8 cellular contexts compared by ENCODE assay signal in the genomic region with DNA sequence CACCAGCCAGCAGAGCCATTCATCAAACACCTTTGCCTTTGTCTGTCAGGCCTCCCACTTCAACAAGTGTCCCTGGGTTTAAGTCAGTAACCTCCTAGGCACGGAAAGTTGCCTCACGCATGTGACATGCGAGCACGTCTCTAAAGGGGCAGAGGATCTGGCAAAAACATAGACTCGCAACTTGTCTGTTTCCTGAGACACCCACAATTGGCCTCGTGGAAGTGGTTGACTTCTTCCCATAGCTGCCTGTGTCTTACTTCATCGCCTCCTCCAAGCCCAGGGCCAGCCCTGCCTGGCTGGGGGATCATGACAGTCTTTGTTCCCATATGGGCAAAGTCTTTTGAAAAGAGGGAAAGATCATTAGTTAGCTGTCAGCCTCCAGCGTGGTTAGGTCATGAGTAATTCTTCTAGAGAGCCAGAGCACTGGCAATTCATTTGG. TPM values are rescaled to one million over a fixed set of nuclear protein-coding genes. Genes with fewer than 3 reads are reported as not detected.
DNase-seq lines count a peak whose midpoint lies in the region; ATAC-seq, FAIRE-seq and TF ChIP-seq lines count a peak whose summit lies in the region.

No MANE protein-coding gene starts in this region.

- H3K4me3 ChIP-seq in astrocyte of the cerebellum (ENCODE audit: low read depth, low read length) (no peak overlapping the region), kidney (ENCODE audit: low read length in 2 of 2) (peak overlapping the region in 1 of 2 donors; percentile 40), stomach (no peak overlapping the region)

- H3K4me1 Mint-ChIP-seq in HFFc6 (ENCODE audit: low read depth) = peaks cover 66% of the 10 kb centered on the region

- ATAC-seq in GM19328 (IDR thresholded peaks at IDR 0.05; ENCODE audit: unreplicated experiment) = no peak

- H3K27me3 Mint-ChIP-seq in HFFc6 (ENCODE audit: insufficient read depth) = peaks cover 8% of the 10 kb centered on the region

- H3K4me3 Mint-ChIP-seq in HFFc6 = peak overlapping the region; percentile 82

- H3K9me3 ChIP-seq in kidney (ENCODE audit: control insufficient read depth in 1 of 2, low read length in 2 of 2) (no peaks in the 10 kb centered on the region), stomach (no peaks in the 10 kb centered on the region)

- H3K27ac Mint-ChIP-seq in HFFc6 = peak overlapping the region; percentile 96

- no peak for TF ChIP-seq POLR2A in stomach (IDR thresholded peaks at IDR 0.05)

- DNase-seq in HFFc6 (peak; percentile 76), astrocyte of the cerebellum (ENCODE audit: low read depth) (peak; percentile 88), kidney (no peak), stomach (no peak), H4 (ENCODE audit: low spot score) (no peak), COR-L47 (lab: John Stamatoyannopoulos, UW) (no peak), GM13976 (ENCODE audit: low spot score) (no peak)

- intact Hi-C loops in kidney (cut with DNase I) (loop anchor here (10.0 kb wide), 1 partner anchor 477 kb away; no protein-coding TSS in a partner anchor), stomach (cut with DNase I; ENCODE audit: low total_unique reads) (no loop called here)

- in situ Hi-C loops in astrocyte of the cerebellum (cut with HindIII; ENCODE audit: low sequenced_read_pairs) = no loop called here
- in situ Hi-C loops in GM13976 (cut with MboI; ENCODE audit: low sequenced_read_pairs, unreplicated experiment) = loop anchor here (5.0 to 10.0 kb wide), 3 partner anchors 484 to 747 kb away; a partner anchor contains a TSS

- peak; percentile 34 for TF ChIP-seq EP300 in stomach (IDR thresholded peaks at IDR 0.05)

- WGBS in stomach, 5 donors = 58 to 76% (median 69%) methylated on average over 8 of the region's 8 CpGs

- H3K4me1 ChIP-seq in kidney (ENCODE audit: control insufficient read depth in 1 of 2, insufficient read depth in 1 of 2, low read depth in 1 of 2, low read length in 2 of 2) = peaks cover 18 to 26% of the 10 kb centered on the region in 2 donors
- peaks cover 40 to 77% (median 53%) of the 10 kb centered on the region in 4 donors for H3K4me1 ChIP-seq in stomach

- H3K9me3 Mint-ChIP-seq in HFFc6 = no peaks in the 10 kb centered on the region

- H3K27ac ChIP-seq in kidney (ENCODE audit: low read depth in 2 of 2, low read length in 2 of 2) = peak overlapping the region; percentile 80 to 92
- H3K27ac ChIP-seq in stomach = peak overlapping the region; percentile 72 to 90 (median 88)

- no peaks in the 10 kb centered on the region for H3K36me3 Mint-ChIP-seq in HFFc6 (ENCODE audit: low read depth)

- TF ChIP-seq CTCF in HFFc6 (IDR thresholded peaks at IDR 0.05) = no peak
- TF ChIP-seq CTCF in astrocyte of the cerebellum (IDR thresholded peaks at IDR 0.05; ENCODE audit: low read depth, low read length, missing control alignments) = no peak
- TF ChIP-seq CTCF in kidney (IDR thresholded peaks at IDR 0.05; ENCODE audit: borderline replicate concordance, extremely low read depth, insufficient read depth) = no peak
- no peak for TF ChIP-seq CTCF in stomach (IDR thresholded peaks at IDR 0.05)
- no peak for TF ChIP-seq CTCF in GM13976 (IDR thresholded peaks at IDR 0.05; ENCODE audit: borderline replicate concordance, control extremely low read depth, extremely low read depth, insufficient read depth, missing control alignments)

- no peak for FAIRE-seq in kidney (lab: Jason Lieb, UNC)

- no peaks in the 10 kb centered on the region for H3K27me3 ChIP-seq in stomach

- peak overlapping the region in 1 of 2 donors; percentile 28 for H3K9ac ChIP-seq in kidney (ENCODE audit: low read length in 2 of 2)

- H3K36me3 ChIP-seq in kidney (ENCODE audit: control insufficient read depth in 1 of 2, insufficient read depth in 2 of 2, low read length in 2 of 2) (no peaks in the 10 kb centered on the region), stomach (no peaks in the 10 kb centered on the region)

RNA-seq across cellular contexts. Expression of a gene that starts 35.5 kb away (rescaled TPM):
- total RNA-seq in HFFc6 (2021; fragmentation: NEBNext Ultra II Directional; extraction: Animal tissue kit (Norgen Biotek cat#: 25700)) = 100 to 1,000 TPM; 139 to 183 (median 150) TPM
- total RNA-seq in kidney = 57.4 TPM
- polyA plus RNA-seq in kidney (ENCODE audit: insufficient read depth, low read depth, low replicate concordance) = 324 TPM
- total RNA-seq in stomach = 10 to 100 TPM; 11.3 to 30.4 (median 14.0) TPM
- 100 to 1,000 TPM in 1 of 3 donors, 10 to 100 TPM in 2; 51.0 to 211 (median 65.7) TPM for polyA plus RNA-seq in stomach
- total RNA-seq in H4 (2014; rRNA removed; shearing (Covaris generic)) = 27.0 and 62.0 TPM in 2 replicates

Comparison
In these comparisons a context has a peak if more than half of its experiments do, and no peak if none do; other contexts are left out.
1. DNase-seq: peak in HFFc6 (single experiment) and astrocyte of the cerebellum (single experiment); none in kidney (single experiment), stomach (single experiment), H4 (single experiment), COR-L47 (single experiment) and GM13976 (single experiment).